Comparison of ENCODE assay signal across 8 cellular contexts in genomic region chr9:86202338-86202882, GRCh38. TPM values are rescaled to one million over a fixed set of nuclear protein-coding genes. Genes with fewer than 3 reads are reported as not detected.
A peak's percentile ranks its signal among the peaks of the same experiment; 100 is the strongest.
DNase-seq lines count a peak whose midpoint lies in the region; ATAC-seq and TF ChIP-seq lines count a peak whose summit lies in the region.

No MANE protein-coding gene starts in this region.

- no peak overlapping the region for H3K4me3 ChIP-seq in Jurkat, Clone E6-1 (ENCODE audit: low read length)
- H3K4me3 ChIP-seq in SK-N-MC (no peak overlapping the region), choroid plexus epithelial cell (ENCODE audit: low read depth, low read length) (no peak overlapping the region), lower lobe of right lung (no peak overlapping the region), thyroid gland (replicated peaks in 1 of 3) (no peak overlapping the region)

- intact Hi-C loops in lower lobe of right lung (cut with DNase I) = no loop called here
- intact Hi-C loops in thyroid gland (cut with DNase I) = no loop called here

- H3K36me3 ChIP-seq in SK-N-MC (ENCODE audit: insufficient read depth, low read length) (no peaks in the 10 kb centered on the region), lower lobe of right lung (no peaks in the 10 kb centered on the region), thyroid gland (no peaks in the 10 kb centered on the region)

- WGBS in thyroid gland, 2 donors = 21 to 23% methylated on average over 5 of the region's 5 CpGs

- H3K27me3 ChIP-seq in lower lobe of right lung (ENCODE audit: low read depth) = no peaks in the 10 kb centered on the region
- H3K27me3 ChIP-seq in thyroid gland = no peaks in the 10 kb centered on the region

- H3K9ac ChIP-seq in SK-N-MC (ENCODE audit: insufficient read length) = no peak overlapping the region

- peak; percentile 33 for DNase-seq in DMS53 treated with DMSO at 0.1 percent for 48 hours (lab: John Stamatoyannopoulos, UW; ENCODE audit: unreplicated experiment)
- peak; percentile 34 for DNase-seq in Jurkat, Clone E6-1 (ENCODE audit: low read depth, low spot score)
- peak; percentile 62 for DNase-seq in SK-N-MC (ENCODE audit: low read depth, low spot score)
- peak; percentile 77 for DNase-seq in choroid plexus epithelial cell (ENCODE audit: low read depth)
- DNase-seq in lower lobe of right lung = no peak
- DNase-seq in thyroid gland = peak; percentile 5 to 6

- H3K4me1 ChIP-seq in lower lobe of right lung = no peaks in the 10 kb centered on the region
- H3K4me1 ChIP-seq in thyroid gland = no peaks in the 10 kb centered on the region

- TF ChIP-seq CTCF in choroid plexus epithelial cell (conservative IDR thresholded peaks at IDR 0.05; ENCODE audit: low read depth, low read length) (peak; percentile 84), lower lobe of right lung (IDR thresholded peaks at IDR 0.05) (peak; percentile 84), thyroid gland (IDR thresholded peaks at IDR 0.05) (peak; percentile 18 to 82 (median 63))

- H3K27ac ChIP-seq in SK-N-MC = no peak overlapping the region
- no peak overlapping the region for H3K27ac ChIP-seq in lower lobe of right lung
- H3K27ac ChIP-seq in thyroid gland = no peak overlapping the region

- H3K9me3 ChIP-seq in SK-N-MC (ENCODE audit: low read depth, low read length) (no peaks in the 10 kb centered on the region), lower lobe of right lung (no peaks in the 10 kb centered on the region), thyroid gland (no peaks in the 10 kb centered on the region)

- TF ChIP-seq POLR2A in thyroid gland (IDR thresholded peaks at IDR 0.05) = no peak

- ATAC-seq in GM21367 (IDR thresholded peaks at IDR 0.05; ENCODE audit: unreplicated experiment) (peak; percentile 74), lower lobe of right lung (peak; percentile 71 to 74), HG02852 (IDR thresholded peaks at IDR 0.05; ENCODE audit: unreplicated experiment) (no peak)

RNA-seq across cellular contexts. Expression of gene C9orf153, which starts 57.0 kb away (rescaled TPM):
- polyA plus RNA-seq in Jurkat, Clone E6-1 (2012; ENCODE audit: insufficient read depth, insufficient read length) = not detected
- total RNA-seq in lower lobe of right lung (0.95 TPM), thyroid gland (under 1 TPM in 2 of 4 donors, not detected in 2; 0.67 to 0.71 TPM)
